Comparison of ENCODE assay signal across 11 cellular contexts in the genomic region with DNA sequence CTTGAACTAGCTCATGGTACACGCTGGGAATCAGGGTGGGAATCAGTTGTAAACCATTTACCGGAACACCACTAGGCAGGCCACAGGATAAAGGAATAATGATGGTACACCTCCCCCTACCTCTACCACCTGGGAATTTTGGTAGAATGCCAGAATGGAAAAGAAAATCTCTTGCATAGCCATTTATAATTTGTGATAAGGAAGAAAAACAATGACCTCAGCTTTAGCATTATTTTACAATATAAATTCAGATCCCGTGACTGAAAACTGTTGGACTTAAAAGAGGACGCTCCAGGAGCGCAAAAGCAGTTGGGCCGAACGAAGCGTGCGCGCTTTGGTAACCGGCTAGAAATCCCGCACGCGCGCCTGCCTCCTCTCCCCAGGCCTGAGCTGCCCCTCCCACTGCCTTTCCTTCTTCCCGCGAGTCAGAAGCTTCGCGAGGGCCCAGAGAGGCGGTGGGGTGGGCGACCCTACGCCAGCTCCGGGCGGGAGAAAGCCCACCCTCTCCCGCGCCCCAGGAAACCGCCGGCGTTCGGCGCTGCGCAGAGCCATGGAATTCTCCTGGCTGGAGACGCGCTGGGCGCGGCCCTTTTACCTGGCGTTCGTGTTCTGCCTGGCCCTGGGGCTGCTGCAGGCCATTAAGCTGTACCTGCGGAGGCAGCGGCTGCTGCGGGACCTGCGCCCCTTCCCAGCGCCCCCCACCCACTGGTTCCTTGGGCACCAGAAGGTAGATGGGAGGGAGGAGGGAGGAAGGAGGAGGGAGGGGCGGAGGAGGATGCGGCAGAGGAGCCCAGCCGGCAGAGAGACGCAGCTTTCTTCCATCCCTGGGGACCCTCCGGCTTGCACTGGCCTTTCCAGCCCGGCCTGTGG. TPM values are rescaled to one million over a fixed set of nuclear protein-coding genes. Genes with fewer than 3 reads are reported as not detected.
A peak's percentile ranks its signal among the peaks of the same experiment; 100 is the strongest.
DNase-seq lines count a peak whose midpoint lies in the region; ATAC-seq and TF ChIP-seq lines count a peak whose summit lies in the region.
"Had no signal": no experiment of that assay in that cellular context is flagged by ENCODE, and none has a peak within 500 bp of the region (broad histone marks: within the 10 kb centered on the region; RNA-seq: fewer than 3 reads in every experiment).

A gene with protein sequence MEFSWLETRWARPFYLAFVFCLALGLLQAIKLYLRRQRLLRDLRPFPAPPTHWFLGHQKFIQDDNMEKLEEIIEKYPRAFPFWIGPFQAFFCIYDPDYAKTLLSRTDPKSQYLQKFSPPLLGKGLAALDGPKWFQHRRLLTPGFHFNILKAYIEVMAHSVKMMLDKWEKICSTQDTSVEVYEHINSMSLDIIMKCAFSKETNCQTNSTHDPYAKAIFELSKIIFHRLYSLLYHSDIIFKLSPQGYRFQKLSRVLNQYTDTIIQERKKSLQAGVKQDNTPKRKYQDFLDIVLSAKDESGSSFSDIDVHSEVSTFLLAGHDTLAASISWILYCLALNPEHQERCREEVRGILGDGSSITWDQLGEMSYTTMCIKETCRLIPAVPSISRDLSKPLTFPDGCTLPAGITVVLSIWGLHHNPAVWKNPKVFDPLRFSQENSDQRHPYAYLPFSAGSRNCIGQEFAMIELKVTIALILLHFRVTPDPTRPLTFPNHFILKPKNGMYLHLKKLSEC (plus strand): TSS at position 402 of the 870 bp plus-strand sequence. CDS start 149 bp downstream, at position 551.

- H3K27me3 ChIP-seq in BLaER1 treated with 17β-estradiol and CSF1 and Interleukin-3, amounts not matched to agents 10 nM and 100 nM = peaks cover 0 to 11% (median 4%) of the 10 kb centered on the region in 11 experiments; a peak in 8 of 22 replicates
- H3K27me3 ChIP-seq in RWPE2 (ENCODE audit: insufficient read depth, poor library complexity, severe bottlenecking) (no peaks in the 10 kb centered on the region), foreskin keratinocyte (peaks cover 33% of the 10 kb centered on the region), neuronal stem cell (ENCODE audit: control insufficient read depth in 3 of 3, insufficient read depth in 3 of 3, low read depth in 1 of 3, low read length in 3 of 3) (peaks cover 0 to 42% (median 15%) of the 10 kb centered on the region in 3 experiments), MG63 (no peaks in the 10 kb centered on the region), BE2C (peaks cover 8% of the 10 kb centered on the region)

- peak within 1 kb of the TSS; percentile 88 for H3K18ac ChIP-seq in neuronal stem cell (ENCODE audit: low read length)

- H3K79me1 ChIP-seq in neuronal stem cell (ENCODE audit: low read depth, low read length) = no peaks in the 10 kb centered on the region

- no peak within 1 kb of the TSS for H3K4ac ChIP-seq in neuronal stem cell (ENCODE audit: low read length)

- H3K4me2 ChIP-seq in BLaER1 treated with 17β-estradiol and CSF1 and Interleukin-3, amounts not matched to agents 10 nM and 100 nM = peak within 1 kb of the TSS; percentile 44 to 82 (median 62); a peak in 21 of 22 replicates
- peak within 1 kb of the TSS; percentile 95 for H3K4me2 ChIP-seq in neuronal stem cell (ENCODE audit: insufficient read depth, low read length, poor library complexity, severe bottlenecking)

- no peaks in the 10 kb centered on the region for H4K20me1 ChIP-seq in BLaER1 treated with 17β-estradiol and CSF1 and Interleukin-3, amounts not matched to agents 10 nM and 100 nM

- no peak within 1 kb of the TSS for H2BK5ac ChIP-seq in neuronal stem cell (ENCODE audit: low read length)

- WGBS in neuronal stem cell (ENCODE audit: extremely low coverage in 2 of 2, insufficient read length in 2 of 2, insufficient replicate concordance in 1 of 2), 2 donors = no CpG with 5 or more reads among the region's 49 CpGs

- H2BK15ac ChIP-seq in neuronal stem cell (ENCODE audit: low read length) = no peak within 1 kb of the TSS

- TF ChIP-seq CTCF in RWPE2 (IDR thresholded peaks at IDR 0.05; ENCODE audit: poor library complexity, severe bottlenecking) (no peak), foreskin keratinocyte (conservative IDR thresholded peaks at IDR 0.05) (no peak), BE2C (IDR thresholded peaks at IDR 0.05; ENCODE audit: low read depth, low read length) (no peak), GM13977 (IDR thresholded peaks at IDR 0.05; ENCODE audit: extremely low read depth, insufficient read depth, missing control alignments) (no peak)

- no peak within 1 kb of the TSS for H3K4me3 ChIP-seq in BLaER1 treated with 17β-estradiol and CSF1 and Interleukin-3, amounts not matched to agents 10 nM and 100 nM
- peak within 1 kb of the TSS; percentile 25 for H3K4me3 ChIP-seq in RWPE2 (ENCODE audit: severe bottlenecking)
- peak within 1 kb of the TSS in 1 of 2 donors; percentile 79 for H3K4me3 ChIP-seq in neuronal stem cell (ENCODE audit: low read length in 2 of 2)
- H3K4me3 ChIP-seq in MG63 = no peak within 1 kb of the TSS
- H3K4me3 ChIP-seq in BE2C (ENCODE audit: low read depth, low read length) = no peak within 1 kb of the TSS

- no peaks in the 10 kb centered on the region for H3K36me3 ChIP-seq in BLaER1 treated with 17β-estradiol and CSF1 and Interleukin-3, amounts not matched to agents 10 nM and 100 nM
- no peaks in the 10 kb centered on the region for H3K36me3 ChIP-seq in RWPE2 (ENCODE audit: low read depth)
- H3K36me3 ChIP-seq in neuronal stem cell (replicated peaks in 1 of 2; ENCODE audit: control insufficient read depth in 2 of 2, insufficient read depth in 2 of 2, low read length in 2 of 2) = no peaks in the 10 kb centered on the region
- H3K36me3 ChIP-seq in MG63 = no peaks in the 10 kb centered on the region
- H3K36me3 ChIP-seq in BE2C = no peaks in the 10 kb centered on the region

- H2BK120ac ChIP-seq in neuronal stem cell (ENCODE audit: low read depth, low read length) = no peak within 1 kb of the TSS

- no peak within 1 kb of the TSS for H2BK12ac ChIP-seq in neuronal stem cell (ENCODE audit: low read length)

- H3K14ac ChIP-seq in neuronal stem cell (ENCODE audit: low read length) = no peak within 1 kb of the TSS

- H4K8ac ChIP-seq in neuronal stem cell (ENCODE audit: low read depth, low read length) = no peak within 1 kb of the TSS

- in situ Hi-C loops in GM13977 (cut with MboI; ENCODE audit: low pct_unique_long_range_greater_than_20kb, low sequenced_read_pairs, unreplicated experiment) = no loop called here

- H2AK5ac ChIP-seq in neuronal stem cell (ENCODE audit: low read depth, low read length) = no peak within 1 kb of the TSS

- peak within 1 kb of the TSS; percentile 57 for H2AFZ ChIP-seq in neuronal stem cell (ENCODE audit: low read length)

- H3K27ac ChIP-seq in BLaER1 treated with 17β-estradiol and CSF1 and Interleukin-3, amounts not matched to agents 10 nM and 100 nM = no peak within 1 kb of the TSS
- H3K27ac ChIP-seq in RWPE2 (ENCODE audit: poor library complexity, severe bottlenecking) (no peak within 1 kb of the TSS), foreskin keratinocyte (no peak within 1 kb of the TSS), neuronal stem cell (replicated peaks; ENCODE audit: low read length) (no peak within 1 kb of the TSS)
- H3K27ac ChIP-seq: C4-2B had no signal

- H3K4me1 ChIP-seq in BLaER1 treated with 17β-estradiol and CSF1 and Interleukin-3, amounts not matched to agents 10 nM and 100 nM = peaks cover 12 to 25% (median 18%) of the 10 kb centered on the region in 10 experiments; a peak in 19 of 20 replicates
- H3K4me1 ChIP-seq in RWPE2 (ENCODE audit: insufficient read depth, poor library complexity, severe bottlenecking) = no peaks in the 10 kb centered on the region
- peaks cover 4% of the 10 kb centered on the region for H3K4me1 ChIP-seq in foreskin keratinocyte
- peaks cover 0 to 3% of the 10 kb centered on the region in 2 donors for H3K4me1 ChIP-seq in neuronal stem cell (ENCODE audit: control insufficient read depth in 2 of 2, insufficient read depth in 1 of 2, low read depth in 1 of 2, low read length in 2 of 2)
- H3K4me1 ChIP-seq in BE2C = no peaks in the 10 kb centered on the region

- no peak for DNase-seq in RWPE2 (ENCODE audit: low spot score)
- peak in 1 of 2 donors; percentile 33 for DNase-seq in foreskin keratinocyte
- no peak for DNase-seq in neuronal stem cell (ENCODE audit: low spot score)
- DNase-seq in MG63 = no peak
- no peak for DNase-seq in BE2C
- DNase-seq in GM13977 (ENCODE audit: low spot score) = no peak
- DNase-seq: activated CD4-positive, alpha-beta T cell treated with anti-CD3 and anti-CD28 coated beads, Interleukin-2, amount 10 ng/mL, durations not matched to agents 24 days and 14 days had no signal

- H3K9me3 ChIP-seq in BLaER1 treated with 17β-estradiol and CSF1 and Interleukin-3, amounts not matched to agents 10 nM and 100 nM (replicated peaks in 1 of 11) = no peaks in the 10 kb centered on the region
- H3K9me3 ChIP-seq in RWPE2 (ENCODE audit: severe bottlenecking) (no peaks in the 10 kb centered on the region), neuronal stem cell (replicated peaks in 1 of 2; ENCODE audit: control insufficient read depth in 2 of 2, insufficient read depth in 1 of 2, low read depth in 1 of 2, low read length in 2 of 2) (no peaks in the 10 kb centered on the region), MG63 (no peaks in the 10 kb centered on the region), BE2C (no peaks in the 10 kb centered on the region)

- H3K23ac ChIP-seq in neuronal stem cell (ENCODE audit: low read depth, low read length, poor library complexity) = peak within 1 kb of the TSS; percentile 74

- no peak within 1 kb of the TSS for H3K9ac ChIP-seq in BLaER1 treated with 17β-estradiol and CSF1 and Interleukin-3, amounts not matched to agents 10 nM and 100 nM
- peak within 1 kb of the TSS; percentile 74 for H3K9ac ChIP-seq in neuronal stem cell (ENCODE audit: low read depth, low read length, poor library complexity)

- no peak within 1 kb of the TSS for H4K91ac ChIP-seq in neuronal stem cell (ENCODE audit: low read depth, low read length, poor library complexity)

- ATAC-seq in RWPE2 (ENCODE audit: low read depth) (peak; percentile 86), foreskin keratinocyte (peak; percentile 70), HG03521 (IDR thresholded peaks at IDR 0.05; ENCODE audit: unreplicated experiment) (no peak)

RNA-seq across cellular contexts. Expression of the gene that starts here (rescaled TPM):
- 0.07 TPM in 1 of 2 replicates, not detected in the other for total RNA-seq in foreskin keratinocyte
- polyA plus RNA-seq in foreskin keratinocyte = 0.06 and 0.14 TPM in 2 replicates
- polyA plus RNA-seq in neuronal stem cell (2013, experiment 1 of 2) = 0.17 TPM
- 0.21 TPM for polyA plus RNA-seq in neuronal stem cell (2013, experiment 2 of 2)
- 1.3 TPM in 1 of 2 replicates, not detected in the other for total RNA-seq in MG63 (2014; rRNA removed; shearing (Covaris generic); ENCODE audit: low replicate concordance)
- polyA plus RNA-seq in BE2C (2012; ENCODE audit: insufficient read depth, insufficient read length, low read depth) = not detected
- total RNA-seq: activated CD4-positive, alpha-beta T cell treated with anti-CD3 and anti-CD28 coated beads, Interleukin-2, amount 10 ng/mL, durations not matched to agents 24 days and 14 days; LHCN-M2 had no signal

Comparison
In these comparisons a context has a peak if more than half of its experiments do, and no peak if none do; other contexts are left out.
1. Peak in ATAC-seq in foreskin keratinocyte; RNA of the gene not detected or under 1 TPM.